In genomic region chr7:107002131-107002803, GRCh38 we compare ENCODE assay signal across 15 cellular contexts. TPM values are rescaled to one million over a fixed set of nuclear protein-coding genes. Genes with fewer than 3 reads are reported as not detected.
DNase-seq lines count a peak whose midpoint lies in the region; FAIRE-seq and TF ChIP-seq lines count a peak whose summit lies in the region.
"Had no signal": no experiment of that assay in that cellular context is flagged by ENCODE, and none has a peak within 500 bp of the region (broad histone marks: within the 10 kb centered on the region; RNA-seq: fewer than 3 reads in every experiment).

No MANE protein-coding gene starts in this region.

- H3K4me3 Mint-ChIP-seq in nephron progenitor cell: no peak overlapping the region
- H3K4me3 Mint-ChIP-seq: CD8-positive, alpha-beta memory T cell; GM23338 had no signal

- no peaks in the 10 kb centered on the region for H3K27me3 ChIP-seq in adipocyte (replicated peaks; ENCODE audit: control insufficient read depth, insufficient read depth, low read length)
- H3K27me3 ChIP-seq: BLaER1 had no signal

- TF ChIP-seq CTCF in choroid plexus epithelial cell (conservative IDR thresholded peaks at IDR 0.05; ENCODE audit: low read depth, low read length) (no peak), fibroblast of pulmonary artery (IDR thresholded peaks at IDR 0.05; ENCODE audit: low read length, missing control alignments) (no peak), nephron progenitor cell (IDR thresholded peaks at IDR 0.05) (no peak)

- no peak overlapping the region for H3K9ac ChIP-seq in adipocyte (ENCODE audit: low read length)
- H3K9ac ChIP-seq: BLaER1 had no signal

- FAIRE-seq in GM12892 (lab: Jason Lieb, UNC): no peak
- FAIRE-seq: A549 had no signal

- H3K9me3 Mint-ChIP-seq in nephron progenitor cell: no peaks in the 10 kb centered on the region
- H3K9me3 Mint-ChIP-seq: CD8-positive, alpha-beta memory T cell; GM23338 had no signal

- H3K4me3 ChIP-seq in adipocyte (ENCODE audit: low read length) (no peak overlapping the region), choroid plexus epithelial cell (ENCODE audit: low read depth, low read length) (no peak overlapping the region), fibroblast of pulmonary artery (replicated peaks; ENCODE audit: low read depth, low read length) (no peak overlapping the region)
- H3K4me3 ChIP-seq: A549, BLaER1, GM23338 had no signal

- H3K27me3 Mint-ChIP-seq in nephron progenitor cell (ENCODE audit: low read depth, poor library complexity): no peaks in the 10 kb centered on the region

- no peaks in the 10 kb centered on the region for H3K4me1 Mint-ChIP-seq in nephron progenitor cell
- H3K4me1 Mint-ChIP-seq: CD8-positive, alpha-beta memory T cell; GM23338 had no signal

- H3K36me3 ChIP-seq in adipocyte (ENCODE audit: control insufficient read depth, insufficient read depth, low read length, severe bottlenecking): no peaks in the 10 kb centered on the region
- H3K36me3 ChIP-seq: BLaER1 had no signal

- H3K9me3 ChIP-seq in adipocyte (ENCODE audit: control insufficient read depth, low read length): no peaks in the 10 kb centered on the region
- H3K9me3 ChIP-seq: A549, BLaER1, Caco-2 had no signal

- H3K36me3 Mint-ChIP-seq in nephron progenitor cell (ENCODE audit: low read depth): no peaks in the 10 kb centered on the region
- H3K36me3 Mint-ChIP-seq: CD8-positive, alpha-beta memory T cell had no signal

- DNase-seq in adipocyte (ENCODE audit: low read depth): peak; percentile 34
- DNase-seq in choroid plexus epithelial cell (ENCODE audit: low read depth): peak; percentile 38
- DNase-seq in fibroblast of pulmonary artery (ENCODE audit: low read depth): peak; percentile 11
- DNase-seq in D341Med (ENCODE audit: low spot score): no peak
- no peak for DNase-seq in nephron progenitor cell
- no peak for DNase-seq in GM12892 (ENCODE audit: insufficient read length)
- DNase-seq: AML-193; Caco-2; CD8-positive, alpha-beta memory T cell; DMS53; GF-D8; H7 had no signal

- H3K27ac Mint-ChIP-seq in nephron progenitor cell: no peak overlapping the region
- H3K27ac Mint-ChIP-seq: CD8-positive, alpha-beta memory T cell; GM23338 had no signal

- no peak for TF ChIP-seq POLR2A in GM12892 (IDR thresholded peaks at IDR 0.05; ENCODE audit: low read depth, low read length)

- peaks cover 36% of the 10 kb centered on the region for H3K4me1 ChIP-seq in adipocyte (ENCODE audit: control insufficient read depth, insufficient read depth, low read length)
- H3K4me1 ChIP-seq: A549, BLaER1, Caco-2 had no signal

RNA-seq across cellular contexts. Expression of gene PRKAR2B, which starts 42.2 kb away (rescaled TPM):
- 0.13 TPM for polyA plus RNA-seq in GM12892 (2012; ENCODE audit: missing spikeins)

Comparison
In these comparisons a context has a peak if more than half of its experiments do, and no peak if none do; other contexts are left out.
1. DNase-seq: peak in adipocyte (single experiment), choroid plexus epithelial cell (single experiment) and fibroblast of pulmonary artery (single experiment); none in D341Med (single experiment), nephron progenitor cell (single experiment) and GM12892 (single experiment).